25 cellular contexts compared by ENCODE assay signal in the genomic region with DNA sequence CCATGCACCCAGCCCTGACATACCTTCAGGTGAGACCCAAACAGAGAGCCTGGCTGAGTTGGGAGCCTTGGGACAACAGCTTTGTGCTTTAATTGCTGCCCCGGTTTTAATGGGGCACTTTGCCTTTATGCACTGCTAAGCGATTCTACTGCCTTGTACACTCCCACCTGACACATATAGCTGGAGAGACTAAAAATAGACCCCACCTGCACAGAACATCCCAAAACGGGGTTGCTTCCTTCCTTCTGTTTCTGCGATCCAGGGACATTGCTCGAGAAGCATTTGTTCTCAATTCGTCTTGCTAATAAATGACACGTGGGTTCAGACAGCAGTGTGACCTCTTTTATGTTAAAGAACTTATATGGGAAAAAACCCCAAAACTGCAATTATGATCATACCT.
"Had no signal": no experiment of that assay in that cellular context is flagged by ENCODE, and none has a peak within 500 bp of the region (broad histone marks: within the 10 kb centered on the region; RNA-seq: fewer than 3 reads in every experiment).

No MANE protein-coding gene starts in this region.

- ATAC-seq: naive thymus-derived CD8-positive, alpha-beta T cell; natural killer cell treated with Interleukin-12 subunit alpha and Interleukin-12 subunit beta and Interleukin-15 and Interleukin-18, amount 100 ng/mL, for 72 hours; pancreas; right cardiac atrium; right lobe of liver; stimulated activated effector memory CD8-positive, alpha-beta T cell treated with anti-CD3 and anti-CD28 coated beads, Interleukin-12 subunit alpha, Interleukin-12 subunit beta, amount 100 ng/mL, for 72 hours; stimulated activated naive B cell treated with anti-CD40 and anti-IgM and Interleukin-4, amounts not matched to agents 10 μg/mL and 1 μg/mL and 100 μg/mL, for 72 hours had no signal

- DNase-seq: naive thymus-derived CD8-positive, alpha-beta T cell; nephron progenitor cell; occipital lobe; pancreas; right cardiac atrium; right lobe of liver; sigmoid colon; small intestine; stimulated activated CD4-positive, alpha-beta T cell treated with anti-CD3 and anti-CD28 coated beads, Interleukin-15, amount 100 ng/mL, for 24 hours; stimulated activated CD4-positive, alpha-beta T cell treated with anti-CD3 and anti-CD28 coated beads, Interleukin-2, amount 100 ng/mL, for 24 hours; stimulated activated CD4-positive, alpha-beta T cell treated with anti-CD3 and anti-CD28 coated beads, Interleukin-2, amount 100 ng/mL, for 48 hours; stimulated activated CD4-positive, alpha-beta T cell treated with anti-CD3 and anti-CD28 coated beads, Interleukin-4, amount 100 ng/mL, for 24 hours; stimulated activated naive B cell treated with anti-CD40 and anti-IgM and Interleukin-4, amounts not matched to agents 10 μg/mL and 1 μg/mL and 100 μg/mL, for 72 hours; stimulated activated naive CD4-positive, alpha-beta T cell treated with Interleukin-2 at 50 U/mL for 16 hours; stomach; thyroid gland; trophoblast cell; upper lobe of left lung had no signal

- H3K27ac ChIP-seq: pancreas, prostate gland, right lobe of liver, sigmoid colon, stomach, thoracic aorta, thyroid gland, tibial nerve, upper lobe of left lung, vagina had no signal

- H3K4me1 ChIP-seq: pancreas, prostate gland, right lobe of liver, sigmoid colon, stomach, thyroid gland, tibial nerve, upper lobe of left lung, vagina had no signal

- H3K27me3 ChIP-seq: pancreas, right lobe of liver, sigmoid colon, stomach, thyroid gland, tibial nerve, upper lobe of left lung, vagina had no signal

- H3K9me3 ChIP-seq: pancreas, prostate gland, right lobe of liver, sigmoid colon, thoracic aorta, thyroid gland, upper lobe of left lung, vagina had no signal

- FAIRE-seq: pancreas, small intestine, urothelium cell line had no signal

- H3K4me3 ChIP-seq: pancreas, prostate gland, right lobe of liver, sigmoid colon, stomach, thoracic aorta, thyroid gland, tibial nerve, upper lobe of left lung, vagina had no signal

- H3K36me3 ChIP-seq: pancreas, prostate gland, right lobe of liver, sigmoid colon, stomach, thoracic aorta, thyroid gland, tibial nerve, upper lobe of left lung, vagina had no signal
